5 cellular contexts compared by ENCODE assay signal in genomic region chr5:44830951-44831350, GRCh38.
"Had no signal": no experiment of that assay in that cellular context is flagged by ENCODE, and none has a peak within 500 bp of the region (broad histone marks: within the 10 kb centered on the region; RNA-seq: fewer than 3 reads in every experiment).

No MANE protein-coding gene starts in this region.

- ATAC-seq: HepG2 had no signal

- FAIRE-seq: HepG2, HTR-8/SVneo had no signal

- DNase-seq: IMR-90, KBM-7 had no signal

- H3K27ac ChIP-seq: HL-60 had no signal
